ENCODE assay signal across 2 cellular contexts in the genomic region with DNA sequence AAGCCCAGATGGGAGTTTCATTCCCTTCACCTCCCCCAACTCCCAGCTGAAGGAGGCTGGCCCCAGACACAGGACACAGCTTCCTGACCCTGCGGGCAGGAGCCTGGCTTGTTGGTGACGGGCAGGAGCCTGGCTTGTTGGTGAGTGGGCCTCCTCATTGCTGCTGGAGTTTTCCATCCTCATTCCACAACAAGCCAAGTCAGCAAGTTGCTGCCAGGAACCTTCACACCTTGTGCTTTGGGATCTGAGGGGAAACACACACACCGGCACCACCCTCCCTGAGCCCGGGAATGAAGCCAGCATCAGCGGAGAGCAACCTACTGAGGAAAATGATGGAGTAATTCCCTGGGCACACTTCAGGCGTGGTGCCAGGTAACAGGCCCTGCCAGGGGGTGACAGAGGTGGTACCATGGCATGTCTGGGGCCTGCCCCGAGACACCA.
TF ChIP-seq lines count a peak whose summit lies in the region.

No MANE protein-coding gene starts in this region.

TF ChIP-seq in SK-N-SH, 30 proteins besides CTCF, POLR2A, EP300 and RAD21:
- TF ChIP-seq, protein P1, sequence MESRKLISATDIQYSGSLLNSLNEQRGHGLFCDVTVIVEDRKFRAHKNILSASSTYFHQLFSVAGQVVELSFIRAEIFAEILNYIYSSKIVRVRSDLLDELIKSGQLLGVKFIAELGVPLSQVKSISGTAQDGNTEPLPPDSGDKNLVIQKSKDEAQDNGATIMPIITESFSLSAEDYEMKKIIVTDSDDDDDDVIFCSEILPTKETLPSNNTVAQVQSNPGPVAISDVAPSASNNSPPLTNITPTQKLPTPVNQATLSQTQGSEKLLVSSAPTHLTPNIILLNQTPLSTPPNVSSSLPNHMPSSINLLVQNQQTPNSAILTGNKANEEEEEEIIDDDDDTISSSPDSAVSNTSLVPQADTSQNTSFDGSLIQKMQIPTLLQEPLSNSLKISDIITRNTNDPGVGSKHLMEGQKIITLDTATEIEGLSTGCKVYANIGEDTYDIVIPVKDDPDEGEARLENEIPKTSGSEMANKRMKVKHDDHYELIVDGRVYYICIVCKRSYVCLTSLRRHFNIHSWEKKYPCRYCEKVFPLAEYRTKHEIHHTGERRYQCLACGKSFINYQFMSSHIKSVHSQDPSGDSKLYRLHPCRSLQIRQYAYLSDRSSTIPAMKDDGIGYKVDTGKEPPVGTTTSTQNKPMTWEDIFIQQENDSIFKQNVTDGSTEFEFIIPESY (IDR thresholded peaks at IDR 0.05; ENCODE audit: borderline replicate concordance, low read depth), result no peak
- TF ChIP-seq POLR2AphosphoS5 (IDR thresholded peaks at IDR 0.05; ENCODE audit: low read depth, low read length) (no peak), RCOR1 (IDR thresholded peaks at IDR 0.05; ENCODE audit: low read length) (0 out of 2 replicates have a peak, but pooled peaks have one; percentile 9), SMC3 (IDR thresholded peaks at IDR 0.05; ENCODE audit: low read depth, low read length) (no peak), ELF1 (IDR thresholded peaks at IDR 0.05) (no peak), TCF12 (IDR thresholded peaks at IDR 0.05) (no peak), GATA2 (CRISPR knock-in tag; IDR thresholded peaks at IDR 0.05) (no peak), FOXM1 (IDR thresholded peaks at IDR 0.05; ENCODE audit: low read depth) (no peak), FOSL2 (IDR thresholded peaks at IDR 0.05; ENCODE audit: borderline replicate concordance, low read depth) (no peak), TAF1 (IDR thresholded peaks at IDR 0.05; ENCODE audit: borderline replicate concordance, low read depth, low read length) (no peak), CHD2 (IDR thresholded peaks at IDR 0.05; ENCODE audit: low read length, partially characterized antibody) (peak; percentile 24)
- TF ChIP-seq, protein P2, sequence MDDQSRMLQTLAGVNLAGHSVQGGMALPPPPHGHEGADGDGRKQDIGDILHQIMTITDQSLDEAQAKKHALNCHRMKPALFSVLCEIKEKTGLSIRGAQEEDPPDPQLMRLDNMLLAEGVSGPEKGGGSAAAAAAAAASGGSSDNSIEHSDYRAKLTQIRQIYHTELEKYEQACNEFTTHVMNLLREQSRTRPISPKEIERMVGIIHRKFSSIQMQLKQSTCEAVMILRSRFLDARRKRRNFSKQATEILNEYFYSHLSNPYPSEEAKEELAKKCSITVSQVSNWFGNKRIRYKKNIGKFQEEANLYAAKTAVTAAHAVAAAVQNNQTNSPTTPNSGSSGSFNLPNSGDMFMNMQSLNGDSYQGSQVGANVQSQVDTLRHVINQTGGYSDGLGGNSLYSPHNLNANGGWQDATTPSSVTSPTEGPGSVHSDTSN (IDR thresholded peaks at IDR 0.05), result no peak
- TF ChIP-seq, protein P3, sequence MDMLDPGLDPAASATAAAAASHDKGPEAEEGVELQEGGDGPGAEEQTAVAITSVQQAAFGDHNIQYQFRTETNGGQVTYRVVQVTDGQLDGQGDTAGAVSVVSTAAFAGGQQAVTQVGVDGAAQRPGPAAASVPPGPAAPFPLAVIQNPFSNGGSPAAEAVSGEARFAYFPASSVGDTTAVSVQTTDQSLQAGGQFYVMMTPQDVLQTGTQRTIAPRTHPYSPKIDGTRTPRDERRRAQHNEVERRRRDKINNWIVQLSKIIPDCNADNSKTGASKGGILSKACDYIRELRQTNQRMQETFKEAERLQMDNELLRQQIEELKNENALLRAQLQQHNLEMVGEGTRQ (IDR thresholded peaks at IDR 0.05; ENCODE audit: borderline replicate concordance, low read depth, low read length), result no peak
- TF ChIP-seq, protein P4, sequence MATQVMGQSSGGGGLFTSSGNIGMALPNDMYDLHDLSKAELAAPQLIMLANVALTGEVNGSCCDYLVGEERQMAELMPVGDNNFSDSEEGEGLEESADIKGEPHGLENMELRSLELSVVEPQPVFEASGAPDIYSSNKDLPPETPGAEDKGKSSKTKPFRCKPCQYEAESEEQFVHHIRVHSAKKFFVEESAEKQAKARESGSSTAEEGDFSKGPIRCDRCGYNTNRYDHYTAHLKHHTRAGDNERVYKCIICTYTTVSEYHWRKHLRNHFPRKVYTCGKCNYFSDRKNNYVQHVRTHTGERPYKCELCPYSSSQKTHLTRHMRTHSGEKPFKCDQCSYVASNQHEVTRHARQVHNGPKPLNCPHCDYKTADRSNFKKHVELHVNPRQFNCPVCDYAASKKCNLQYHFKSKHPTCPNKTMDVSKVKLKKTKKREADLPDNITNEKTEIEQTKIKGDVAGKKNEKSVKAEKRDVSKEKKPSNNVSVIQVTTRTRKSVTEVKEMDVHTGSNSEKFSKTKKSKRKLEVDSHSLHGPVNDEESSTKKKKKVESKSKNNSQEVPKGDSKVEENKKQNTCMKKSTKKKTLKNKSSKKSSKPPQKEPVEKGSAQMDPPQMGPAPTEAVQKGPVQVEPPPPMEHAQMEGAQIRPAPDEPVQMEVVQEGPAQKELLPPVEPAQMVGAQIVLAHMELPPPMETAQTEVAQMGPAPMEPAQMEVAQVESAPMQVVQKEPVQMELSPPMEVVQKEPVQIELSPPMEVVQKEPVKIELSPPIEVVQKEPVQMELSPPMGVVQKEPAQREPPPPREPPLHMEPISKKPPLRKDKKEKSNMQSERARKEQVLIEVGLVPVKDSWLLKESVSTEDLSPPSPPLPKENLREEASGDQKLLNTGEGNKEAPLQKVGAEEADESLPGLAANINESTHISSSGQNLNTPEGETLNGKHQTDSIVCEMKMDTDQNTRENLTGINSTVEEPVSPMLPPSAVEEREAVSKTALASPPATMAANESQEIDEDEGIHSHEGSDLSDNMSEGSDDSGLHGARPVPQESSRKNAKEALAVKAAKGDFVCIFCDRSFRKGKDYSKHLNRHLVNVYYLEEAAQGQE (IDR thresholded peaks at IDR 0.05; ENCODE audit: low read depth, low read length), result no peak
- TF ChIP-seq, protein P5, sequence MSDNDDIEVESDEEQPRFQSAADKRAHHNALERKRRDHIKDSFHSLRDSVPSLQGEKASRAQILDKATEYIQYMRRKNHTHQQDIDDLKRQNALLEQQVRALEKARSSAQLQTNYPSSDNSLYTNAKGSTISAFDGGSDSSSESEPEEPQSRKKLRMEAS (IDR thresholded peaks at IDR 0.05; ENCODE audit: low read depth), result no peak

TF ChIP-seq in SK-N-SH treated with all-trans-retinoic acid at 6 μM for 48 hours, 23 proteins besides CTCF, POLR2A, EP300 and RAD21:
- TF ChIP-seq ZC3H10 (CRISPR knock-in tag; IDR thresholded peaks at IDR 0.05) (no peak), ZNF565 (CRISPR knock-in tag; conservative IDR thresholded peaks at IDR 0.05; ENCODE audit: low read depth) (no peak), TCF4 (CRISPR knock-in tag; IDR thresholded peaks at IDR 0.05; ENCODE audit: borderline replicate concordance) (no peak)
